ENCODE assay signal across 16 cellular contexts in the genomic region with DNA sequence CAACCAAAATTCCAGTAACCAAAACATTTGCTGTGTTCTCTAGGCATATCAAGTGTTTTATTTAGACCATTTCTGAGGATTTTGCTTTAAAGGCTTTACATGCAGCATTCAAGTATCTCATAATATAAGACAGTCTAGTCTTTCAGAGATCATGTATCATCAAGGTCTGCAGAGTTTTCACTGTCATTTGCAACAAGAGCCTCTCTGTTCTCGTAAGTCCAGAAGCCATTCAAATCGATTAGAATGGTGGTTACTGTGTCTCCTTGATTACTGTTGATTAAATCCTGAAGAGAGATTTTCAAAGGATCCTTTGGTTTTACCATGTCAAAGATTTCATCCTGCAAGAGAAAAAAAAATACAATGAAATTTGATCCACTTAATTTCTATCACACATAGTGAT.
"Had no signal": no experiment of that assay in that cellular context is flagged by ENCODE, and none has a peak within 500 bp of the region (broad histone marks: within the 10 kb centered on the region; RNA-seq: fewer than 3 reads in every experiment).

No MANE protein-coding gene starts in this region.

- H3K4me3 ChIP-seq: lung, right atrium auricular region, skin epidermis, tibial nerve, uterus had no signal

- ATAC-seq: activated CD4-positive, CD25-positive, alpha-beta regulatory T cell treated with anti-CD3 and anti-CD28 coated beads, Interleukin-2, amount 50 U/mL, for 24 hours; T-cell had no signal

- H3K4me3 Mint-ChIP-seq: T-cell had no signal

- DNase-seq: activated naive CD4-positive, alpha-beta T cell; erythroblast; islet precursor cell; nucleus accumbens; stimulated activated CD4-positive, alpha-beta T cell treated with anti-CD3 and anti-CD28 coated beads, Interleukin-15, amount 100 ng/mL, for 24 hours; stimulated activated CD4-positive, alpha-beta T cell treated with anti-CD3 and anti-CD28 coated beads, Interleukin-4, amount 100 ng/mL, for 1 hour; stimulated activated naive CD4-positive, alpha-beta T cell; T-cell; T1000; uterus had no signal

- H3K27me3 Mint-ChIP-seq: progenitor cell of endocrine pancreas, T-cell had no signal

- H3K27me3 ChIP-seq: right atrium auricular region, tibial nerve, uterus had no signal

- H3K36me3 ChIP-seq: uterus had no signal

- H3K27ac ChIP-seq: right atrium auricular region, skin epidermis, tibial nerve, uterus had no signal

- H3K9me3 Mint-ChIP-seq: T-cell had no signal

- H3K4me1 ChIP-seq: right atrium auricular region, tibial nerve, uterus had no signal

- H3K9me3 ChIP-seq: right atrium auricular region, tibial nerve, uterus had no signal

- H3K4me1 Mint-ChIP-seq: T-cell had no signal

- H3K27ac Mint-ChIP-seq: progenitor cell of endocrine pancreas, T-cell had no signal
